1 cellular context compared by ENCODE assay signal in genomic region chr5:168215646-168216045, GRCh38.
TF ChIP-seq lines count a peak whose summit lies in the region.

No MANE protein-coding gene starts in this region.

TF ChIP-seq in H1, 55 proteins besides CTCF, POLR2A, EP300 and RAD21 (continued from another document):
- no peak for TF ChIP-seq CHD7 (IDR thresholded peaks at IDR 0.05; ENCODE audit: insufficient replicate concordance, low read length)
